Comparison of ENCODE assay signal across 22 cellular contexts in genomic region chr5:78577992-78578391, GRCh38.
A peak's percentile ranks its signal among the peaks of the same experiment; 100 is the strongest.
DNase-seq lines count a peak whose midpoint lies in the region; ATAC-seq and TF ChIP-seq lines count a peak whose summit lies in the region.
"Had no signal": no experiment of that assay in that cellular context is flagged by ENCODE, and none has a peak within 500 bp of the region (broad histone marks: within the 10 kb centered on the region; RNA-seq: fewer than 3 reads in every experiment).

No MANE protein-coding gene starts in this region.

- H3K9me3 ChIP-seq in tibial artery: no peaks in the 10 kb centered on the region

- H3K36me3 ChIP-seq in tibial artery: no peaks in the 10 kb centered on the region

- peak overlapping the region; percentile 10 to 51 for H3K27ac ChIP-seq in tibial artery
- H3K27ac ChIP-seq in RWPE1: no peak overlapping the region
- H3K27ac ChIP-seq: HL-60, parathyroid adenoma had no signal

- CTCF ChIA-PET in RWPE1 (lab: Yijun Ruan, JAX): interaction anchor here (0.9 kb wide), 1 partner anchor 55 kb away, joined by 3 read pairs; no protein-coding TSS in a partner anchor

- H3K9me3 Mint-ChIP-seq in osteocyte (ENCODE audit: unreplicated experiment): no peaks in the 10 kb centered on the region
- H3K9me3 Mint-ChIP-seq: natural killer cell treated with Interleukin-12 subunit alpha and Interleukin-12 subunit beta and Interleukin-15 and Interleukin-18, amount 100 ng/mL, for 72 hours had no signal

- H3K27ac Mint-ChIP-seq in osteocyte (ENCODE audit: unreplicated experiment): peak overlapping the region; percentile 88
- H3K27ac Mint-ChIP-seq: activated T-cell treated with anti-CD3 and anti-CD28 coated beads, Interleukin-2, amount 50 U/mL, for 24 hours; natural killer cell treated with Interleukin-12 subunit alpha and Interleukin-12 subunit beta and Interleukin-15 and Interleukin-18, amount 100 ng/mL, for 72 hours had no signal

- no peaks in the 10 kb centered on the region for H3K27me3 Mint-ChIP-seq in osteocyte (ENCODE audit: unreplicated experiment)
- H3K27me3 Mint-ChIP-seq: activated T-cell treated with anti-CD3 and anti-CD28 coated beads, Interleukin-2, amount 50 U/mL, for 24 hours had no signal

- peaks cover 13% of the 10 kb centered on the region for H3K36me3 Mint-ChIP-seq in osteocyte (ENCODE audit: unreplicated experiment)
- H3K36me3 Mint-ChIP-seq: natural killer cell treated with Interleukin-12 subunit alpha and Interleukin-12 subunit beta and Interleukin-15 and Interleukin-18, amount 100 ng/mL, for 72 hours had no signal

- ATAC-seq in SK-N-SH treated with all-trans-retinoic acid at 6 μM for 48 hours: peak; percentile 53
- no peak for ATAC-seq in HG03442 (IDR thresholded peaks at IDR 0.05; ENCODE audit: unreplicated experiment)
- ATAC-seq in HG03439 (IDR thresholded peaks at IDR 0.05; ENCODE audit: unreplicated experiment): no peak
- ATAC-seq: HCT116; natural killer cell treated with Interleukin-12 subunit alpha and Interleukin-12 subunit beta and Interleukin-15 and Interleukin-18, amount 100 ng/mL, for 72 hours had no signal

- TF ChIP-seq CTCF in fibroblast of mammary gland (conservative IDR thresholded peaks at IDR 0.05; ENCODE audit: control insufficient read depth, insufficient read depth, low read depth, low read length): no peak
- TF ChIP-seq CTCF in osteocyte (IDR thresholded peaks at IDR 0.05): no peak
- TF ChIP-seq CTCF in tibial artery (IDR thresholded peaks at IDR 0.05): no peak
- TF ChIP-seq CTCF in RWPE1 (conservative IDR thresholded peaks at IDR 0.05; ENCODE audit: low read depth): no peak

- H3K4me1 ChIP-seq in tibial artery: peaks cover 0 to 58% (median 33%) of the 10 kb centered on the region in 4 donors
- H3K4me1 ChIP-seq: parathyroid adenoma had no signal

- H3K27me3 ChIP-seq in tibial artery: no peaks in the 10 kb centered on the region

- intact Hi-C loops in tibial artery (cut with DNase I; ENCODE audit: low total_unique reads): no loop called here

- POLR2A ChIA-PET in RWPE1 (lab: Yijun Ruan, JAX; ENCODE audit: low non-redundant PET): no interaction called here

- H3K4me3 ChIP-seq in fibroblast of mammary gland (ENCODE audit: control insufficient read depth, low read depth, low read length) (no peak overlapping the region), tibial artery (no peak overlapping the region)

- H3K4me1 Mint-ChIP-seq in osteocyte (ENCODE audit: unreplicated experiment): peaks cover 58% of the 10 kb centered on the region

- no peak overlapping the region for H3K4me3 Mint-ChIP-seq in osteocyte (ENCODE audit: unreplicated experiment)
- H3K4me3 Mint-ChIP-seq: activated T-cell treated with anti-CD3 and anti-CD28 coated beads, Interleukin-2, amount 50 U/mL, for 24 hours; natural killer cell treated with Interleukin-12 subunit alpha and Interleukin-12 subunit beta and Interleukin-15 and Interleukin-18, amount 100 ng/mL, for 72 hours had no signal

- DNase-seq in fibroblast of mammary gland (ENCODE audit: low read depth) (peak; percentile 44), osteocyte (ENCODE audit: extremely low spot score, unreplicated experiment) (no peak), tibial artery (no peak), RWPE1 (ENCODE audit: low spot score) (no peak)
- DNase-seq: activated CD4-positive, alpha-beta T cell treated with anti-CD3 and anti-CD28 coated beads for 48 hours; activated naive CD4-positive, alpha-beta T cell; activated T-cell treated with anti-CD3 and anti-CD28 coated beads, Interleukin-2, amount 50 U/mL, for 24 hours; amniotic stem cell; dermis blood vessel endothelial cell; left cardiac atrium; NCI-H1048; NCI-H1694 treated with DMSO at 0.1 percent for 48 hours; NCI-H748 treated with DMSO at 0.1 percent for 48 hours; substantia nigra; T-helper 2 cell had no signal

TF ChIP-seq in SK-N-SH treated with all-trans-retinoic acid at 6 μM for 48 hours, 23 proteins besides CTCF, POLR2A, EP300 and RAD21:
- peak; percentile 62 for TF ChIP-seq ISL1 (CRISPR knock-in tag; IDR thresholded peaks at IDR 0.05)
- TF ChIP-seq ZNF565 (CRISPR knock-in tag; conservative IDR thresholded peaks at IDR 0.05; ENCODE audit: low read depth): no peak
- no peak for TF ChIP-seq CSRNP3 (CRISPR knock-in tag; IDR thresholded peaks at IDR 0.05)
- TF ChIP-seq BACH2 (CRISPR knock-in tag; IDR thresholded peaks at IDR 0.05; ENCODE audit: borderline replicate concordance): no peak
- TF ChIP-seq RARB (CRISPR knock-in tag; IDR thresholded peaks at IDR 0.05): no peak
- TF ChIP-seq ZNF70 (CRISPR knock-in tag; IDR thresholded peaks at IDR 0.05): peak; percentile 57; the same call in 1 of the 2 replicates
- TF ChIP-seq ESRRG (CRISPR knock-in tag; IDR thresholded peaks at IDR 0.05): no peak
- peak; percentile 41; the same call in 1 of the 2 replicates for TF ChIP-seq TCF4 (CRISPR knock-in tag; IDR thresholded peaks at IDR 0.05; ENCODE audit: borderline replicate concordance)
- no peak for TF ChIP-seq CREB5 (CRISPR knock-in tag; IDR thresholded peaks at IDR 0.05; ENCODE audit: low read depth)
- TF ChIP-seq ZNF8 (CRISPR knock-in tag; IDR thresholded peaks at IDR 0.05): no peak
- no peak for TF ChIP-seq ZFP3 (CRISPR knock-in tag; IDR thresholded peaks at IDR 0.05)
